In genomic region chr22:35622132-35622913, GRCh38 we compare ENCODE assay signal across 1 cellular context.
TF ChIP-seq lines count a peak whose summit lies in the region.

No MANE protein-coding gene starts in this region.

TF ChIP-seq in HepG2, 621 proteins besides CTCF, POLR2A, EP300 and RAD21:
- TF ChIP-seq TRIM22 (IDR thresholded peaks at IDR 0.05) (no peak), TBX2 (CRISPR knock-in tag; IDR thresholded peaks at IDR 0.05; ENCODE audit: borderline replicate concordance) (no peak), ZNF891 (CRISPR knock-in tag; IDR thresholded peaks at IDR 0.05) (no peak), TARDBP (CRISPR knock-in tag; IDR thresholded peaks at IDR 0.05) (no peak), ZFP36 (IDR thresholded peaks at IDR 0.05; ENCODE audit: borderline replicate concordance, low read depth, low read length, partially characterized antibody) (no peak), PITX1 (CRISPR knock-in tag; IDR thresholded peaks at IDR 0.05) (peak; percentile 77; the same call in 1 of the 2 replicates), REPIN1 (CRISPR knock-in tag; IDR thresholded peaks at IDR 0.05; ENCODE audit: borderline replicate concordance, low read depth) (no peak)
